Comparison of ENCODE assay signal across 8 cellular contexts in genomic region chr6:36985384-36985962, GRCh38. TPM values are rescaled to one million over a fixed set of nuclear protein-coding genes. Genes with fewer than 3 reads are reported as not detected.
DNase-seq lines count a peak whose midpoint lies in the region; ATAC-seq and TF ChIP-seq lines count a peak whose summit lies in the region.

No MANE protein-coding gene starts in this region.

- H3K4me1 Mint-ChIP-seq in nephron progenitor cell = peaks cover 33% of the 10 kb centered on the region

- peaks cover 4% of the 10 kb centered on the region for H3K9me3 Mint-ChIP-seq in nephron progenitor cell

- H3K27me3 Mint-ChIP-seq in nephron progenitor cell (ENCODE audit: low read depth, poor library complexity) = peaks cover 10% of the 10 kb centered on the region

- no peaks in the 10 kb centered on the region for H3K9me3 ChIP-seq in osteoblast (ENCODE audit: low read depth, low read length)

- H3K27ac Mint-ChIP-seq in nephron progenitor cell = no peak overlapping the region

- H3K27ac ChIP-seq in cingulate gyrus (ENCODE audit: low read depth, low read length) = peak overlapping the region; percentile 100
- peak overlapping the region; percentile 89 for H3K27ac ChIP-seq in osteoblast (ENCODE audit: low read depth, low read length)

- no peak overlapping the region for H3K4me3 Mint-ChIP-seq in nephron progenitor cell

- no peak for TF ChIP-seq CTCF in osteoblast (IDR thresholded peaks at IDR 0.05; ENCODE audit: extremely low read depth, low read depth, low read length)
- no peak for TF ChIP-seq CTCF in nephron progenitor cell (IDR thresholded peaks at IDR 0.05)

- H3K79me2 ChIP-seq in osteoblast (ENCODE audit: insufficient read depth, low read length) = peaks cover 63% of the 10 kb centered on the region

- peaks cover 5% of the 10 kb centered on the region for H3K36me3 Mint-ChIP-seq in nephron progenitor cell (ENCODE audit: low read depth)

- peak overlapping the region; percentile 31 for H2AFZ ChIP-seq in osteoblast (ENCODE audit: low read length)

- in situ Hi-C loops in G401 (cut with HindIII; ENCODE audit: low sequenced_read_pairs) = no loop called here

- ATAC-seq in HG03354 (IDR thresholded peaks at IDR 0.05; ENCODE audit: poor library complexity, severe bottlenecking, unreplicated experiment) = peak; percentile 31
- ATAC-seq in HG02588 (IDR thresholded peaks at IDR 0.05; ENCODE audit: unreplicated experiment) = no peak

- peak overlapping the region; percentile 97 for H3K4me2 ChIP-seq in osteoblast (ENCODE audit: insufficient read depth, low read length)

- no peaks in the 10 kb centered on the region for H3K27me3 ChIP-seq in osteoblast (ENCODE audit: insufficient read depth, low read length)

- no peaks in the 10 kb centered on the region for H3K36me3 ChIP-seq in osteoblast (ENCODE audit: insufficient read depth, low read length)

- H3K4me1 ChIP-seq in osteoblast (ENCODE audit: insufficient read depth, low read length) = peaks cover 30% of the 10 kb centered on the region

- H4K20me1 ChIP-seq in osteoblast (ENCODE audit: insufficient read depth, low read length) = peaks cover 42% of the 10 kb centered on the region

- peak; percentile 19 for DNase-seq in G401 (ENCODE audit: low spot score)
- no peak for DNase-seq in osteoblast (ENCODE audit: insufficient read length, low spot score, missing footprints)
- DNase-seq in NOMO-1 treated with dmso at 0.1 percent for 144 hours (lab: John Stamatoyannopoulos, UW; ENCODE audit: unreplicated experiment) = no peak
- DNase-seq in GDM1 (lab: John Stamatoyannopoulos, UW) = no peak
- no peak for DNase-seq in nephron progenitor cell

- peak overlapping the region; percentile 99 for H3K4me3 ChIP-seq in osteoblast (ENCODE audit: insufficient read depth, low read length)

RNA-seq across cellular contexts. Expression of gene MTCH1, which starts 0.5 kb away (rescaled TPM):
- total RNA-seq in G401 (2014; rRNA removed; shearing (Covaris generic)) = 389 and 393 TPM in 2 replicates
- 183 and 185 TPM in 2 replicates for total RNA-seq in osteoblast

RNA-seq across cellular contexts. Expression of gene FGD2, which starts 20.0 kb away (rescaled TPM):
- total RNA-seq in G401 (2014; rRNA removed; shearing (Covaris generic)) = 0.55 and 1.2 TPM in 2 replicates
- total RNA-seq in osteoblast = under 0.01 TPM in 2 replicates

RNA-seq across cellular contexts. Expression of gene PI16, which starts 30.9 kb away (rescaled TPM):
- not detected in 2 replicates for total RNA-seq in G401 (2014; rRNA removed; shearing (Covaris generic))
- total RNA-seq in osteoblast = 1.8 TPM in 2 replicates
